11 cellular contexts compared by ENCODE assay signal in genomic region chr11:118046051-118046963, GRCh38. TPM values are rescaled to one million over a fixed set of nuclear protein-coding genes. Genes with fewer than 3 reads are reported as not detected.
DNase-seq lines count a peak whose midpoint lies in the region; ATAC-seq lines count a peak whose summit lies in the region.
"Had no signal": no experiment of that assay in that cellular context is flagged by ENCODE, and none has a peak within 500 bp of the region (broad histone marks: within the 10 kb centered on the region; RNA-seq: fewer than 3 reads in every experiment).

No MANE protein-coding gene starts in this region.

- no peaks in the 10 kb centered on the region for H3K27me3 Mint-ChIP-seq in activated naive CD8-positive, alpha-beta T cell treated with anti-CD3 and anti-CD28 coated beads for 36 hours

- H3K4me3 Mint-ChIP-seq in activated naive CD8-positive, alpha-beta T cell treated with anti-CD3 and anti-CD28 coated beads for 36 hours: peak overlapping the region; percentile 23
- H3K4me3 Mint-ChIP-seq: neural progenitor cell had no signal

- DNase-seq in activated CD8-positive, alpha-beta memory T cell treated with anti-CD3 and anti-CD28 coated beads for 24 hours: peak; percentile 62
- DNase-seq in activated CD8-positive, alpha-beta memory T cell treated with anti-CD3 and anti-CD28 coated beads, Interleukin-2, amount 50 U/mL, for 4 hours: no peak
- DNase-seq in T-helper 22 cell (ENCODE audit: low read depth): peak; percentile 60
- peak; percentile 25 for DNase-seq in activated naive CD8-positive, alpha-beta T cell treated with anti-CD3 and anti-CD28 coated beads for 36 hours
- DNase-seq in stimulated activated naive CD4-positive, alpha-beta T cell (lab: John Stamatoyannopoulos, UW): peak in 5 of 6 experiments; percentile 8 to 64 (median 43)
- DNase-seq in EL: no peak
- DNase-seq in HuH-7.5 (ENCODE audit: low spot score): no peak
- DNase-seq: uterus had no signal

- no peak for ATAC-seq in GM21515 (IDR thresholded peaks at IDR 0.05; ENCODE audit: unreplicated experiment)

- no peaks in the 10 kb centered on the region for H3K9me3 Mint-ChIP-seq in activated naive CD8-positive, alpha-beta T cell treated with anti-CD3 and anti-CD28 coated beads for 36 hours
- H3K9me3 Mint-ChIP-seq: neural progenitor cell had no signal

- peak overlapping the region; percentile 92 for H3K27ac Mint-ChIP-seq in activated naive CD8-positive, alpha-beta T cell treated with anti-CD3 and anti-CD28 coated beads for 36 hours
- H3K27ac Mint-ChIP-seq: neural progenitor cell had no signal

- H3K4me1 Mint-ChIP-seq in activated naive CD8-positive, alpha-beta T cell treated with anti-CD3 and anti-CD28 coated beads for 36 hours: peaks cover 72% of the 10 kb centered on the region
- H3K4me1 Mint-ChIP-seq: neural progenitor cell had no signal

- H3K36me3 Mint-ChIP-seq in activated naive CD8-positive, alpha-beta T cell treated with anti-CD3 and anti-CD28 coated beads for 36 hours: no peaks in the 10 kb centered on the region
- H3K36me3 Mint-ChIP-seq: neural progenitor cell had no signal

RNA-seq across cellular contexts. Expression of gene TMPRSS4, which starts 30.6 kb away (rescaled TPM):
- total RNA-seq in activated naive CD8-positive, alpha-beta T cell treated with anti-CD3 and anti-CD28 coated beads for 36 hours: not detected
- total RNA-seq: MCF 10A had no signal

RNA-seq across cellular contexts. Expression of gene SMIM35, which starts 40.5 kb away (rescaled TPM):
- not detected for total RNA-seq in activated naive CD8-positive, alpha-beta T cell treated with anti-CD3 and anti-CD28 coated beads for 36 hours
- total RNA-seq: MCF 10A, uterus had no signal

Comparison
In these comparisons a context has a peak if more than half of its experiments do, and no peak if none do; other contexts are left out.
1. DNase-seq: peak in activated CD8-positive, alpha-beta memory T cell treated with anti-CD3 and anti-CD28 coated beads for 24 hours (single experiment), T-helper 22 cell (single experiment), activated naive CD8-positive, alpha-beta T cell treated with anti-CD3 and anti-CD28 coated beads for 36 hours (single experiment) and stimulated activated naive CD4-positive, alpha-beta T cell (5 of 6); none in activated CD8-positive, alpha-beta memory T cell treated with anti-CD3 and anti-CD28 coated beads, Interleukin-2, amount 50 U/mL, for 4 hours (single experiment), EL (single experiment) and HuH-7.5 (single experiment).